ENCODE assay signal across 16 cellular contexts in genomic region chr4:166088576-166088975, GRCh38.
DNase-seq lines count a peak whose midpoint lies in the region; ATAC-seq and TF ChIP-seq lines count a peak whose summit lies in the region.
"Had no signal": no experiment of that assay in that cellular context is flagged by ENCODE, and none has a peak within 500 bp of the region (broad histone marks: within the 10 kb centered on the region; RNA-seq: fewer than 3 reads in every experiment).

No MANE protein-coding gene starts in this region.

- H3K79me2 ChIP-seq in SK-N-SH (ENCODE audit: insufficient read depth): no peaks in the 10 kb centered on the region

- no peaks in the 10 kb centered on the region for H3K9me3 ChIP-seq in SK-N-SH
- no peaks in the 10 kb centered on the region for H3K9me3 ChIP-seq in BE2C
- H3K9me3 ChIP-seq in breast epithelium: no peaks in the 10 kb centered on the region
- H3K9me3 ChIP-seq: BLaER1 treated with 17β-estradiol and CSF1 and Interleukin-3, amounts not matched to agents 10 nM and 100 nM; Caco-2 had no signal

- H4K20me1 ChIP-seq in SK-N-SH (ENCODE audit: insufficient read depth): no peaks in the 10 kb centered on the region
- H4K20me1 ChIP-seq: BLaER1 treated with 17β-estradiol and CSF1 and Interleukin-3, amounts not matched to agents 10 nM and 100 nM had no signal

- CTCF ChIA-PET in SK-N-SH (lab: Yijun Ruan, JAX): interaction anchor here (0.7 to 1.1 kb wide), 2 partner anchors 16 to 552 kb away, joined by 3 read pairs; no protein-coding TSS in a partner anchor

- intact Hi-C loops in breast epithelium (cut with DNase I; ENCODE audit: low total_unique reads): loop anchor here (10.0 kb wide), 1 partner anchor 554 kb away; no protein-coding TSS in a partner anchor

- H3K36me3 ChIP-seq in SK-N-SH (replicated peaks in 1 of 2; ENCODE audit: control insufficient read depth in 1 of 2, insufficient read depth in 2 of 2, low read length in 1 of 2): no peaks in the 10 kb centered on the region
- no peaks in the 10 kb centered on the region for H3K36me3 ChIP-seq in BE2C
- no peaks in the 10 kb centered on the region for H3K36me3 ChIP-seq in breast epithelium
- H3K36me3 ChIP-seq: BLaER1 treated with 17β-estradiol and CSF1 and Interleukin-3, amounts not matched to agents 10 nM and 100 nM had no signal

- peak; percentile 1 for DNase-seq in SK-N-SH
- DNase-seq in BE2C: peak; percentile 72
- DNase-seq in NCI-H69 (lab: John Stamatoyannopoulos, UW): peak; percentile 23
- DNase-seq in breast epithelium (ENCODE audit: low spot score in 2 of 2): no peak
- DNase-seq: 8988T; ACHN; Caco-2; Calu3; CD4-positive, alpha-beta T cell; CD8-positive, alpha-beta T cell; DMS79 treated with DMSO at 0.1 percent for 48 hours; GF-D8 had no signal

- H3K4me2 ChIP-seq in SK-N-SH: no peak overlapping the region
- H3K4me2 ChIP-seq: BLaER1 treated with 17β-estradiol and CSF1 and Interleukin-3, amounts not matched to agents 10 nM and 100 nM had no signal

- no peak overlapping the region for H3K4me3 ChIP-seq in SK-N-SH (ENCODE audit: low read depth in 2 of 2, low read length in 1 of 2)
- no peak overlapping the region for H3K4me3 ChIP-seq in BE2C (ENCODE audit: low read depth, low read length)
- H3K4me3 ChIP-seq in breast epithelium: no peak overlapping the region
- H3K4me3 ChIP-seq: BLaER1 treated with 17β-estradiol and CSF1 and Interleukin-3, amounts not matched to agents 10 nM and 100 nM had no signal

- TF ChIP-seq CTCF in SK-N-SH (IDR thresholded peaks at IDR 0.05) (no peak), BE2C (IDR thresholded peaks at IDR 0.05; ENCODE audit: low read depth, low read length) (no peak), breast epithelium (IDR thresholded peaks at IDR 0.05) (no peak)

- H3K27me3 ChIP-seq in SK-N-SH (ENCODE audit: insufficient read depth): no peaks in the 10 kb centered on the region; the same call in 1 of the 2 replicates
- H3K27me3 ChIP-seq in BE2C: peaks cover 4% of the 10 kb centered on the region; the same call in 1 of the 2 replicates
- no peaks in the 10 kb centered on the region for H3K27me3 ChIP-seq in breast epithelium
- H3K27me3 ChIP-seq: BLaER1 treated with 17β-estradiol and CSF1 and Interleukin-3, amounts not matched to agents 10 nM and 100 nM had no signal

- no peak for TF ChIP-seq POLR2A in breast epithelium (IDR thresholded peaks at IDR 0.05)

- no peaks in the 10 kb centered on the region for H3K9me2 ChIP-seq in SK-N-SH

- no peak for TF ChIP-seq EP300 in SK-N-SH (IDR thresholded peaks at IDR 0.05; ENCODE audit: borderline replicate concordance in 1 of 2, low read depth in 1 of 2, low read length in 1 of 2)

- WGBS in SK-N-SH (ENCODE audit: low lambda C conversion rate): 0% methylated on average over 4 of the region's 4 CpGs

- ATAC-seq in SK-N-SH treated with all-trans-retinoic acid at 6 μM for 48 hours (no peak), HG02678 (IDR thresholded peaks at IDR 0.05; ENCODE audit: unreplicated experiment) (no peak)
- ATAC-seq: CD8-positive, alpha-beta T cell had no signal

- H3F3A ChIP-seq in SK-N-SH (replicated peaks; ENCODE audit: insufficient read depth): no peaks in the 10 kb centered on the region

- H3K4me1 ChIP-seq in SK-N-SH (ENCODE audit: control insufficient read depth in 1 of 2, insufficient read depth in 2 of 2, low read depth in 1 of 2, low read length in 1 of 2) (no peaks in the 10 kb centered on the region; a peak in 1 of 4 replicates), BE2C (peaks cover 3% of the 10 kb centered on the region; the same call in 1 of the 2 replicates), breast epithelium (no peaks in the 10 kb centered on the region)
- H3K4me1 ChIP-seq: BLaER1 treated with 17β-estradiol and CSF1 and Interleukin-3, amounts not matched to agents 10 nM and 100 nM; Caco-2 had no signal

- H2AFZ ChIP-seq in SK-N-SH (ENCODE audit: low read depth): no peak overlapping the region

- no peak for TF ChIP-seq RAD21 in SK-N-SH (IDR thresholded peaks at IDR 0.05; ENCODE audit: low read length)

- POLR2A ChIA-PET in SK-N-SH (lab: Yijun Ruan, JAX): no interaction called here

- H3K27ac ChIP-seq in SK-N-SH (ENCODE audit: low read depth in 2 of 2, low read length in 1 of 2) (no peak overlapping the region), breast epithelium (no peak overlapping the region)
- H3K27ac ChIP-seq: BLaER1 treated with 17β-estradiol and CSF1 and Interleukin-3, amounts not matched to agents 10 nM and 100 nM; C4-2B had no signal

- no peak overlapping the region for H3K9ac ChIP-seq in SK-N-SH
- H3K9ac ChIP-seq: BLaER1 treated with 17β-estradiol and CSF1 and Interleukin-3, amounts not matched to agents 10 nM and 100 nM had no signal

TF ChIP-seq in SK-N-SH, 30 proteins besides CTCF, POLR2A, EP300 and RAD21:
- TF ChIP-seq TAF1 (IDR thresholded peaks at IDR 0.05; ENCODE audit: borderline replicate concordance, low read depth, low read length): no peak
- no peak for TF ChIP-seq POLR2AphosphoS5 (IDR thresholded peaks at IDR 0.05; ENCODE audit: low read depth, low read length)
- TF ChIP-seq TCF12 (IDR thresholded peaks at IDR 0.05): no peak
- no peak for TF ChIP-seq ELF1 (IDR thresholded peaks at IDR 0.05)
- no peak for TF ChIP-seq TEAD4 (IDR thresholded peaks at IDR 0.05; ENCODE audit: borderline replicate concordance, insufficient read depth)
- no peak for TF ChIP-seq PBX3 (IDR thresholded peaks at IDR 0.05)

TF ChIP-seq in SK-N-SH treated with all-trans-retinoic acid at 6 μM for 48 hours, 23 proteins besides CTCF, POLR2A, EP300 and RAD21 (continues in another document):
- TF ChIP-seq BACH2 (CRISPR knock-in tag; IDR thresholded peaks at IDR 0.05; ENCODE audit: borderline replicate concordance): no peak
- TF ChIP-seq ISL1 (CRISPR knock-in tag; IDR thresholded peaks at IDR 0.05): no peak
- TF ChIP-seq CSDC2 (CRISPR knock-in tag; IDR thresholded peaks at IDR 0.05): no peak
- TF ChIP-seq ZNF8 (CRISPR knock-in tag; IDR thresholded peaks at IDR 0.05): no peak
- no peak for TF ChIP-seq TOX (CRISPR knock-in tag; IDR thresholded peaks at IDR 0.05; ENCODE audit: borderline replicate concordance)
- TF ChIP-seq TSHZ2 (CRISPR knock-in tag; IDR thresholded peaks at IDR 0.05): no peak
- no peak; the same call in 1 of the 2 replicates for TF ChIP-seq TCF4 (CRISPR knock-in tag; IDR thresholded peaks at IDR 0.05; ENCODE audit: borderline replicate concordance)
- no peak for TF ChIP-seq ZFP3 (CRISPR knock-in tag; IDR thresholded peaks at IDR 0.05)
- TF ChIP-seq CSRNP3 (CRISPR knock-in tag; IDR thresholded peaks at IDR 0.05): no peak
- TF ChIP-seq CREB5 (CRISPR knock-in tag; IDR thresholded peaks at IDR 0.05; ENCODE audit: low read depth): no peak
- no peak for TF ChIP-seq ZC3H10 (CRISPR knock-in tag; IDR thresholded peaks at IDR 0.05)
- TF ChIP-seq ESRRG (CRISPR knock-in tag; IDR thresholded peaks at IDR 0.05): no peak
- TF ChIP-seq ZNF565 (CRISPR knock-in tag; conservative IDR thresholded peaks at IDR 0.05; ENCODE audit: low read depth): no peak
- no peak for TF ChIP-seq OSR1 (CRISPR knock-in tag; IDR thresholded peaks at IDR 0.05)
- no peak for TF ChIP-seq ARNTL (CRISPR knock-in tag; IDR thresholded peaks at IDR 0.05; ENCODE audit: borderline replicate concordance, low read depth)
- no peak for TF ChIP-seq PPARA (CRISPR knock-in tag; IDR thresholded peaks at IDR 0.05; ENCODE audit: borderline replicate concordance)
- no peak for TF ChIP-seq SNAI2 (CRISPR knock-in tag; IDR thresholded peaks at IDR 0.05)

Comparison
In these comparisons a context has a peak if more than half of its experiments do, and no peak if none do; other contexts are left out.
1. DNase-seq: peak in SK-N-SH (single experiment), BE2C (single experiment) and NCI-H69 (single experiment); none in breast epithelium (0 of 2).